ENCODE assay signal across 8 cellular contexts in the genomic region with DNA sequence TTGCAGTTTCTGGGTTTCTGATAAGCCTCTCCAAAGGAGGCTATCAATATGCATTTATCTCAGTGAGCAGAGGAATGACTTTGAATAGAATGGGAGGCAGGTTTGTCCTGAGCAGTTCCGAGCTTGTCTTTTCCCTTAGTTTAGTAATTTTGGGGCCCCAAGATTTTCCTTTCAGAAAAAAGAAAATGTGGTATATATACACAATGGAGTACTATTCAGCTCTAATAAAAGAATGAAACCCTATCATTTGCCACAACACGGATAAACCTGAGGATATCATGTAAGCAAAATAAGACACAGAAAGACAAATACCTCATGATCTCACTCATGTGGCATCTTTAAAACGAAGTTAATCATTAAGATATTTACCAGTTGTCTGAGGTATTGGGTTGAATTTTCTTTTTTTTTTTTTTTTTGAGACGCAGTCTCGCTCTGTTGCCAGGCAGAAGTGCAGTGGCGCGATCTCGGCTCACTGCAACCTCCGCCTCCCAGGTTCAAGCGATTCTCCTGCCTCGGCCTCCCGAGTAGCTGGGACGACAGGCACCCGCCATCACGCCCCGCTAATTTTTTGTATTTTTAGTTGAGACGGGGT. TPM values are rescaled to one million over a fixed set of nuclear protein-coding genes. Genes with fewer than 3 reads are reported as not detected.
DNase-seq lines count a peak whose midpoint lies in the region; ATAC-seq and TF ChIP-seq lines count a peak whose summit lies in the region.

No MANE protein-coding gene starts in this region.

- H3K36me3 Mint-ChIP-seq in T-helper 17 cell (ENCODE audit: low read depth): peaks cover 4% of the 10 kb centered on the region

- peaks cover 18% of the 10 kb centered on the region for H3K4me1 Mint-ChIP-seq in T-helper 17 cell

- peak overlapping the region; percentile 90 for H3K4me3 ChIP-seq in fibroblast of villous mesenchyme (ENCODE audit: low read depth, low read length)

- in situ Hi-C loops in Caki2 (cut with HindIII; ENCODE audit: low pct_unique_long_range_greater_than_20kb, low sequenced_read_pairs): no loop called here

- peak overlapping the region; percentile 94 for H3K4me3 Mint-ChIP-seq in T-helper 17 cell

- CTCF ChIA-PET in HEK293T (lab: Yijun Ruan, JAX): no interaction called here

- no peak for TF ChIP-seq CTCF in fibroblast of villous mesenchyme (IDR thresholded peaks at IDR 0.05; ENCODE audit: insufficient read depth, low read depth, low read length)

- no peaks in the 10 kb centered on the region for H3K27me3 Mint-ChIP-seq in T-helper 17 cell

- peak; percentile 42 for DNase-seq in Caki2 (ENCODE audit: low read depth)
- DNase-seq in HEK293T (ENCODE audit: extremely low spot score): no peak
- no peak for DNase-seq in T-helper 17 cell
- no peak for DNase-seq in fibroblast of villous mesenchyme (ENCODE audit: low read depth)
- peak; percentile 9 for DNase-seq in pons (ENCODE audit: low spot score)
- no peak for DNase-seq in NCI-H2196 treated with DMSO at 0.1 percent for 48 hours (lab: John Stamatoyannopoulos, UW; ENCODE audit: unreplicated experiment)
- DNase-seq in GM19238 (ENCODE audit: insufficient read length, low spot score): no peak

- H3K9me3 ChIP-seq in T-helper 17 cell (ENCODE audit: control insufficient read depth, low read length, poor library complexity, severe bottlenecking): no peaks in the 10 kb centered on the region

- ATAC-seq in T-helper 17 cell (peak; percentile 53), HG03039 (IDR thresholded peaks at IDR 0.05; ENCODE audit: unreplicated experiment) (no peak)

- peak overlapping the region; percentile 98 for H3K27ac Mint-ChIP-seq in T-helper 17 cell

- POLR2A ChIA-PET in HEK293T (lab: Yijun Ruan, JAX): interaction anchor here (1.8 kb wide), 1 partner anchor 24 kb away, joined by 5 read pairs; no protein-coding TSS in a partner anchor

TF ChIP-seq in HEK293T, 16 proteins besides CTCF, POLR2A, EP300 and RAD21:
- TF ChIP-seq BHLHE40 (IDR thresholded peaks at IDR 0.05; ENCODE audit: borderline replicate concordance): no peak
- TF ChIP-seq FOXK2 (IDR thresholded peaks at IDR 0.05): no peak
- peak; percentile 89 for TF ChIP-seq ZNF384 (IDR thresholded peaks at IDR 0.05)
TF ChIP-seq in HEK293T: peak in this region for 1.

RNA-seq across cellular contexts. Expression of a gene that starts 0.5 kb away (rescaled TPM):
- 11.9 and 29.9 TPM in 2 replicates for total RNA-seq in Caki2 (2014; rRNA removed; shearing (Covaris generic); ENCODE audit: low replicate concordance)
- total RNA-seq in T-helper 17 cell: 10 to 100 TPM; 26.3 to 38.9 TPM
- total RNA-seq in fibroblast of villous mesenchyme: 14.8 and 16.4 TPM in 2 replicates

RNA-seq across cellular contexts. Expression of a gene that starts 0.6 kb away (rescaled TPM):
- total RNA-seq in Caki2 (2014; rRNA removed; shearing (Covaris generic); ENCODE audit: low replicate concordance): 41.6 and 50.0 TPM in 2 replicates
- total RNA-seq in T-helper 17 cell (10 to 100 TPM; 68.1 to 69.8 TPM), fibroblast of villous mesenchyme (39.3 and 47.9 TPM in 2 replicates)

Comparison
In these comparisons a context has a peak if more than half of its experiments do, and no peak if none do; other contexts are left out.
1. DNase-seq: peak in Caki2 (single experiment) and pons (single experiment); none in HEK293T (single experiment), T-helper 17 cell (0 of 3), fibroblast of villous mesenchyme (single experiment), NCI-H2196 treated with DMSO at 0.1 percent for 48 hours (single experiment) and GM19238 (single experiment).